Comparison of ENCODE assay signal across 1 cellular context in the genomic region with DNA sequence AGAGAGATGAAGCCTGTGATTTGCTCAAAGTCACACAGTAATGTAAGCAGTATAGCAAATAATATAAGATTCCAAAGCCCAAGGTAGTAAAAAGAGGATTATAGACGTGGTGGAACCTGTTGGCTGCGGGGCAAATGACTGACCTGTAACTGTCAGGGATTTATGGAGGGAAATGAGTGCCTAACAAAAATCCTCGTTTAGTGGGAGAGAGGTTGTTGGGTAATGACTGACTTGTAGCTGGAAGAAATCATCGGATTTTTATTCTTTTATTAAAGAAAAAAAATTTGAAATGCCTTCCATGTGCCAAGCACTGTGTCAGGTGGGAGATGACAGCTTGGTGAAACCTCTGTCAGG.
TF ChIP-seq lines count a peak whose summit lies in the region.

No MANE protein-coding gene starts in this region.

TF ChIP-seq in WTC11, 78 proteins besides CTCF, POLR2A, EP300 and RAD21 (continued from another document):
- TF ChIP-seq ARID4B (CRISPR knock-in tag; IDR thresholded peaks at IDR 0.05; ENCODE audit: borderline replicate concordance), result no peak
